14 cellular contexts compared by ENCODE assay signal in genomic region chr1:229563701-229564100, GRCh38. TPM values are rescaled to one million over a fixed set of nuclear protein-coding genes. Genes with fewer than 3 reads are reported as not detected.
DNase-seq lines count a peak whose midpoint lies in the region; ATAC-seq, FAIRE-seq and TF ChIP-seq lines count a peak whose summit lies in the region.
"Had no signal": no experiment of that assay in that cellular context is flagged by ENCODE, and none has a peak within 500 bp of the region (broad histone marks: within the 10 kb centered on the region; RNA-seq: fewer than 3 reads in every experiment).

No MANE protein-coding gene starts in this region.

- TF ChIP-seq CTCF in bronchial epithelial cell (IDR thresholded peaks at IDR 0.05; ENCODE audit: insufficient read depth, low read length, severe bottlenecking), result no peak
- TF ChIP-seq CTCF in tibial nerve (IDR thresholded peaks at IDR 0.05), result no peak

- H3K18ac ChIP-seq in mesenchymal stem cell (ENCODE audit: low read depth in 1 of 2, low read length in 2 of 2), result no peak overlapping the region

- no peak overlapping the region for H3K9ac ChIP-seq in mesenchymal stem cell (ENCODE audit: low read length)

- no peak for ATAC-seq in GM18867 (IDR thresholded peaks at IDR 0.05; ENCODE audit: unreplicated experiment)
- ATAC-seq: mucosa of descending colon had no signal

- no peak overlapping the region for H2BK15ac ChIP-seq in mesenchymal stem cell (ENCODE audit: low read depth, poor library complexity, severe bottlenecking)

- peak; percentile 58 to 76 for TF ChIP-seq EP300 in tibial nerve (IDR thresholded peaks at IDR 0.05)

- no peak overlapping the region for H4K8ac ChIP-seq in mesenchymal stem cell (ENCODE audit: low read length)

- H2AFZ ChIP-seq in mesenchymal stem cell (ENCODE audit: low read depth, low read length), result no peak overlapping the region

- TF ChIP-seq POLR2A in tibial nerve (IDR thresholded peaks at IDR 0.05), result no peak

- WGBS in mesenchymal stem cell, result 20% methylated on average over 2 of the region's 5 CpGs
- WGBS in tibial nerve, 2 donors, result 41 to 46% methylated on average over 5 of the region's 5 CpGs

- H3K4me3 ChIP-seq in bronchial epithelial cell (ENCODE audit: low read depth, low read length), result no peak overlapping the region
- H3K4me3 ChIP-seq in mesenchymal stem cell (ENCODE audit: insufficient read depth in 1 of 2, low read depth in 1 of 2, low read length in 2 of 2), result no peak overlapping the region
- no peak overlapping the region for H3K4me3 ChIP-seq in tibial nerve
- H3K4me3 ChIP-seq: mucosa of descending colon had no signal

- intact Hi-C loops in posterior cingulate gyrus (cut with DNase I), result no loop called here

- no peaks in the 10 kb centered on the region for H3K36me3 ChIP-seq in bronchial epithelial cell (ENCODE audit: control insufficient read depth, insufficient read depth, low read length)
- H3K36me3 ChIP-seq in mesenchymal stem cell (ENCODE audit: control insufficient read depth in 1 of 2, insufficient read depth in 2 of 2, low read depth in 1 of 2, low read length in 2 of 2), result no peaks in the 10 kb centered on the region
- no peaks in the 10 kb centered on the region for H3K36me3 ChIP-seq in tibial nerve

- no peak overlapping the region for H2AK5ac ChIP-seq in mesenchymal stem cell (ENCODE audit: low read length, severe bottlenecking)

- H2BK120ac ChIP-seq in mesenchymal stem cell (ENCODE audit: low read depth, low read length), result no peak overlapping the region

- H4K91ac ChIP-seq in mesenchymal stem cell (ENCODE audit: low read length), result no peak overlapping the region

- DNase-seq in DMS79 treated with DMSO at 0.1 percent for 48 hours (lab: John Stamatoyannopoulos, UW) (peak; percentile 11), DMS79 (lab: John Stamatoyannopoulos, UW) (no peak), bronchial epithelial cell (ENCODE audit: low read depth) (peak; percentile 16), mesenchymal stem cell (peak; percentile 86), tibial nerve (ENCODE audit: low spot score in 2 of 2) (no peak), posterior cingulate gyrus (no peak), AG08396 (ENCODE audit: low spot score) (no peak)
- DNase-seq: effector CD8-positive, alpha-beta T cell; hippocampal formation; mucosa of descending colon; NCI-H1436; stimulated activated CD4-positive, alpha-beta T cell treated with anti-CD3 and anti-CD28 coated beads, Interleukin-12 subunit alpha, Interleukin-12 subunit beta, amount 100 ng/mL, for 4 hours had no signal

- H3K27me3 ChIP-seq in bronchial epithelial cell (ENCODE audit: control insufficient read depth, insufficient read depth, low read length), result no peaks in the 10 kb centered on the region
- H3K27me3 ChIP-seq in mesenchymal stem cell (ENCODE audit: control insufficient read depth in 1 of 2, insufficient read depth in 1 of 2, low read length in 2 of 2), result no peaks in the 10 kb centered on the region
- no peaks in the 10 kb centered on the region for H3K27me3 ChIP-seq in tibial nerve

- H3K4me1 ChIP-seq in mesenchymal stem cell (ENCODE audit: control insufficient read depth, insufficient read depth, low read depth, low read length) (peaks cover 3% of the 10 kb centered on the region), tibial nerve (peaks cover 0 to 8% (median 0%) of the 10 kb centered on the region in 4 donors)

- no peak overlapping the region for H3K4ac ChIP-seq in mesenchymal stem cell (ENCODE audit: low read depth in 1 of 2, low read length in 2 of 2)

- H3K79me1 ChIP-seq in mesenchymal stem cell (replicated peaks; ENCODE audit: low read length, poor library complexity, severe bottlenecking), result no peaks in the 10 kb centered on the region

- H3K9me3 ChIP-seq in mesenchymal stem cell (ENCODE audit: control insufficient read depth, low read length) (no peaks in the 10 kb centered on the region), tibial nerve (no peaks in the 10 kb centered on the region)
- H3K9me3 ChIP-seq: mucosa of descending colon had no signal

- H3K14ac ChIP-seq in mesenchymal stem cell (ENCODE audit: low read length in 2 of 2), result no peak overlapping the region

- no peak for FAIRE-seq in bronchial epithelial cell (lab: Jason Lieb, UNC)
- FAIRE-seq: A204.1 had no signal

- no peak overlapping the region for H3K27ac ChIP-seq in mesenchymal stem cell (ENCODE audit: low read length, poor library complexity, severe bottlenecking)
- H3K27ac ChIP-seq in tibial nerve, result peak overlapping the region in 1 of 4 donors; percentile 38

- H3K23ac ChIP-seq in mesenchymal stem cell (ENCODE audit: low read length in 2 of 2), result no peak overlapping the region

- no peak overlapping the region for H3K4me2 ChIP-seq in mesenchymal stem cell (ENCODE audit: low read length, poor library complexity, severe bottlenecking)

- no peak overlapping the region for H2BK5ac ChIP-seq in mesenchymal stem cell (ENCODE audit: low read depth, low read length, poor library complexity, severe bottlenecking)

- H2BK12ac ChIP-seq in mesenchymal stem cell (ENCODE audit: low read length in 2 of 2), result no peak overlapping the region

RNA-seq across cellular contexts. Expression of gene ABCB10, which starts 5.2 kb away (rescaled TPM):
- total RNA-seq in bronchial epithelial cell (13.6 and 17.6 TPM in 2 replicates), tibial nerve (10 to 100 TPM; 24.7 to 39.1 (median 27.2) TPM)
- polyA plus RNA-seq in mesenchymal stem cell (2013, experiment 1 of 2), result 8.3 TPM
- polyA plus RNA-seq in mesenchymal stem cell (2013, experiment 2 of 2), result 9.0 TPM

RNA-seq across cellular contexts. Expression of gene NUP133, which starts 55.6 kb away (rescaled TPM):
- total RNA-seq in bronchial epithelial cell (22.7 and 23.4 TPM in 2 replicates), tibial nerve (10 to 100 TPM; 24.9 to 56.1 (median 43.2) TPM)
- 11.6 TPM for polyA plus RNA-seq in mesenchymal stem cell (2013, experiment 1 of 2)
- 11.8 TPM for polyA plus RNA-seq in mesenchymal stem cell (2013, experiment 2 of 2)

Comparison
In these comparisons a context has a peak if more than half of its experiments do, and no peak if none do; other contexts are left out.
1. DNase-seq: peak in DMS79 treated with DMSO at 0.1 percent for 48 hours (single experiment), bronchial epithelial cell (single experiment) and mesenchymal stem cell (single experiment); none in DMS79 (single experiment), tibial nerve (0 of 2), posterior cingulate gyrus (0 of 10) and AG08396 (single experiment).